8 cellular contexts compared by ENCODE assay signal in the genomic region with DNA sequence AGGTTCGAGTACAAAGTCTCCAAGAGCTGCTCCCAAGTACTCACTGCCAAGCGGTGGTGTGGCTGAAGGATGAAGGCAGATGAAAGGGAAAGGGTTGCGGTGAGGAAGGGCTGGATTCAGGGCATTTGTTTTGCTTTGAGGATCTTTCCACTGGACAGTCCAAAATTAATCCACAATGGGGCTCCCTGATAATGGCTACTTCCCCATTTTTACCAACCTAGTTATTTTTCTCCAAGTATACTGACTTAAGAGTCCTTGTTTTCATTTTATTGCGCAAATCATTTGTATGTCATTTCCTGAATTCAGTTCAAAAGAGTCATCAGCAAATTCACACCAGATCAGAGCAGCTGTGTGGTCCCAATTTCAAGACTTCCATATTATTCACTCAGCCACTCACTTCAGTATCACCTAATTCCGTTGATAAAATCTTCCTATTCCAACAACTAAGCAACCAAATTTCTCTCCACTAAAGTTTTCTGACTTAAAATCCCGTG. TPM values are rescaled to one million over a fixed set of nuclear protein-coding genes. Genes with fewer than 3 reads are reported as not detected.
DNase-seq lines count a peak whose midpoint lies in the region; ATAC-seq and TF ChIP-seq lines count a peak whose summit lies in the region.

No MANE protein-coding gene starts in this region.

- DNase-seq in stimulated activated CD4-positive, alpha-beta T cell treated with anti-CD3 and anti-CD28 coated beads, Interleukin-2, amount 100 ng/mL, for 24 hours, result no peak

- H2AFZ ChIP-seq in OCI-LY3 (ENCODE audit: low read depth, low read length), result peak overlapping the region; percentile 94

- H3F3A ChIP-seq in DOHH2 (ENCODE audit: control insufficient read depth, insufficient read depth), result peaks cover 7% of the 10 kb centered on the region

- ATAC-seq in HG02840 (IDR thresholded peaks at IDR 0.05; ENCODE audit: low FRiP score, unreplicated experiment), result no peak
- ATAC-seq in GM21619 (IDR thresholded peaks at IDR 0.05; ENCODE audit: unreplicated experiment), result no peak
- ATAC-seq in esophagus mucosa, result no peak

- H3K36me3 ChIP-seq in DOHH2 (ENCODE audit: control insufficient read depth, low read length), result peaks cover 5% of the 10 kb centered on the region; the same call in 1 of the 2 replicates
- H3K36me3 ChIP-seq in OCI-LY3 (replicated peaks; ENCODE audit: low read depth, low read length), result no peaks in the 10 kb centered on the region
- no peaks in the 10 kb centered on the region for H3K36me3 ChIP-seq in ectodermal cell (ENCODE audit: control insufficient read depth, insufficient read depth, low read length)
- H3K36me3 ChIP-seq in muscle layer of colon (ENCODE audit: insufficient read depth, low read length), result no peaks in the 10 kb centered on the region

- TF ChIP-seq CTCF in DOHH2 (IDR thresholded peaks at IDR 0.05; ENCODE audit: low read depth, low read length, poor library complexity, severe bottlenecking) (no peak), OCI-LY3 (IDR thresholded peaks at IDR 0.05; ENCODE audit: low read depth, low read length) (no peak)

- peaks cover 7% of the 10 kb centered on the region for H3K27me3 ChIP-seq in DOHH2 (ENCODE audit: control insufficient read depth, low read length)
- peaks cover 14% of the 10 kb centered on the region for H3K27me3 ChIP-seq in OCI-LY3 (ENCODE audit: low read depth, low read length)
- H3K27me3 ChIP-seq in ectodermal cell (ENCODE audit: control insufficient read depth, insufficient read depth, low read length, poor library complexity, severe bottlenecking), result no peaks in the 10 kb centered on the region
- H3K27me3 ChIP-seq in muscle layer of colon (ENCODE audit: control insufficient read depth in 1 of 2, insufficient read depth in 2 of 2, low read length in 2 of 2), result no peaks in the 10 kb centered on the region

- H3K27ac ChIP-seq in DOHH2 (ENCODE audit: low read depth, low read length) (no peak overlapping the region), OCI-LY3 (ENCODE audit: low read length) (no peak overlapping the region), ectodermal cell (ENCODE audit: insufficient read depth, low read depth, low read length, poor library complexity, severe bottlenecking) (no peak overlapping the region), muscle layer of colon (ENCODE audit: low read depth, low read length) (peak overlapping the region; percentile 53)

- peaks cover 17% of the 10 kb centered on the region for H3K4me1 ChIP-seq in DOHH2 (ENCODE audit: control insufficient read depth, low read length)
- peaks cover 12% of the 10 kb centered on the region for H3K4me1 ChIP-seq in OCI-LY3 (ENCODE audit: low read length)
- no peaks in the 10 kb centered on the region for H3K4me1 ChIP-seq in ectodermal cell (ENCODE audit: control insufficient read depth, insufficient read depth, low read length)
- H3K4me1 ChIP-seq in muscle layer of colon (ENCODE audit: insufficient read depth, low read length), result peaks cover 33% of the 10 kb centered on the region

- no peaks in the 10 kb centered on the region for H3K9me2 ChIP-seq in DOHH2 (replicated peaks; ENCODE audit: control insufficient read depth, low read length)

- H3K79me2 ChIP-seq in DOHH2 (ENCODE audit: control insufficient read depth, low read length), result peaks cover 31% of the 10 kb centered on the region
- peaks cover 13% of the 10 kb centered on the region for H3K79me2 ChIP-seq in OCI-LY3 (ENCODE audit: low read length)

- H4K20me1 ChIP-seq in DOHH2 (ENCODE audit: control insufficient read depth, insufficient read depth, low read depth, low read length), result no peaks in the 10 kb centered on the region
- no peaks in the 10 kb centered on the region for H4K20me1 ChIP-seq in OCI-LY3 (ENCODE audit: insufficient read depth, low read length)

- H3K9me3 ChIP-seq in DOHH2 (ENCODE audit: control insufficient read depth, insufficient read depth, low read length), result peaks cover 10% of the 10 kb centered on the region
- H3K9me3 ChIP-seq in OCI-LY3 (ENCODE audit: insufficient read depth, low read length), result no peaks in the 10 kb centered on the region
- H3K9me3 ChIP-seq in ectodermal cell (ENCODE audit: control insufficient read depth, low read length), result no peaks in the 10 kb centered on the region
- H3K9me3 ChIP-seq in muscle layer of colon (ENCODE audit: low read length), result no peaks in the 10 kb centered on the region

- H3K4me2 ChIP-seq in DOHH2 (ENCODE audit: low read length) (peak overlapping the region; percentile 95), OCI-LY3 (ENCODE audit: low read length) (peak overlapping the region; percentile 76)

- H3K4me3 ChIP-seq in DOHH2 (ENCODE audit: low read length) (peak overlapping the region; percentile 90), OCI-LY3 (ENCODE audit: low read length) (peak overlapping the region; percentile 95), ectodermal cell (ENCODE audit: insufficient read depth, low read depth, low read length) (peak overlapping the region; percentile 90), muscle layer of colon (ENCODE audit: low read depth in 1 of 2, low read length in 2 of 2) (peak overlapping the region; percentile 69 to 100)

- WGBS in ectodermal cell, 2 experiments, result 69 to 74% methylated on average over 6 of the region's 6 CpGs

- H3K9ac ChIP-seq in OCI-LY3 (ENCODE audit: low read length), result peak overlapping the region; percentile 76
- H3K9ac ChIP-seq in muscle layer of colon (ENCODE audit: low read length), result no peak overlapping the region

RNA-seq across cellular contexts. Expression of a gene that starts 0.5 kb away (rescaled TPM):
- 54.9 TPM for polyA plus RNA-seq in ectodermal cell (2013, experiment 1 of 4)
- 55.1 TPM for polyA plus RNA-seq in ectodermal cell (2013, experiment 2 of 4)
- polyA plus RNA-seq in ectodermal cell (2013, experiment 3 of 4), result 43.7 TPM
- 45.9 TPM for polyA plus RNA-seq in ectodermal cell (2013, experiment 4 of 4)
- 19.8 TPM for total RNA-seq in esophagus mucosa
